Comparison of ENCODE assay signal across 1 cellular context in the genomic region with DNA sequence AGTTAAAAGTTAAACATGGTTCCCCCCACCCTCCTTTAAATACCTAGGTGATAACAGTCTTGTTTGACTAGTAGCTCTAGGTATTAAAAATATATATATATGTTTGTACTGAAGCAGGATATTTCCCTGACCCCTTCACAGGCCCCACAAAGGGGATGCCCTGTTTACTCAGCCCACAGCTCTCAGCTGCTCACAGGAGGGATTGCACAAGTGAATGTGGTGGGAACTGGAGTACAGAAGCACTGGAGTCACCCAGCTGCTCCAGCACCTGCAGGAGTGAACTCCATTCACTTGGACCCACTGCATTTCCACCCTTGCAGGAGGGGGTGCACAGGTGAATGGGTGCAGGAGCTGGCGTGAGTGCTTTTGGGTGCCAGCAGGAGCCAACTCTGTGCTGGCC.
TF ChIP-seq lines count a peak whose summit lies in the region.

No MANE protein-coding gene starts in this region.

TF ChIP-seq in H1, 55 proteins besides CTCF, POLR2A, EP300 and RAD21 (continued from another document):
- no peak for TF ChIP-seq KDM1A (IDR thresholded peaks at IDR 0.05; ENCODE audit: borderline replicate concordance, low read length)
- no peak for TF ChIP-seq BCL11A (IDR thresholded peaks at IDR 0.05; ENCODE audit: low read depth in 2 of 2, low read length in 2 of 2)
- TF ChIP-seq EGR1 (IDR thresholded peaks at IDR 0.05; ENCODE audit: borderline replicate concordance, low read depth, low read length) = no peak
- TF ChIP-seq POLR2AphosphoS5 (IDR thresholded peaks at IDR 0.05; ENCODE audit: low read depth, low read length) = no peak
